ENCODE assay signal across 27 cellular contexts in genomic region chr7:51867117-51867516, GRCh38.
"Had no signal": no experiment of that assay in that cellular context is flagged by ENCODE, and none has a peak within 500 bp of the region (broad histone marks: within the 10 kb centered on the region; RNA-seq: fewer than 3 reads in every experiment).

No MANE protein-coding gene starts in this region.

- H3K4me2 ChIP-seq: PC-9 had no signal

- ATAC-seq: HepG2, Right ventricle myocardium inferior, SK-N-SH treated with all-trans-retinoic acid at 6 μM for 48 hours had no signal

- H3K36me3 ChIP-seq: MG63, Peyer's patch, SJCRH30 had no signal

- H3K4me3 ChIP-seq: MG63, PC-9, Peyer's patch, SJCRH30 had no signal

- H3K27ac ChIP-seq: PC-9, Peyer's patch, SJCRH30 had no signal

- H2AFZ ChIP-seq: PC-9 had no signal

- DNase-seq: IMR-90; Karpas-422; KG1; MG63; NCI-H1092; NCI-H1105 treated with DMSO at 0.1 percent for 48 hours; NCI-H1417 treated with DMSO at 0.1 percent for 48 hours; NCI-H146; NCI-H1694 treated with DMSO at 0.1 percent for 48 hours; NCI-H1930; NCI-H2081 treated with DMSO at 0.1 percent for 48 hours; NCI-H2171; NCI-H226; NCI-H446; NCI-H510A; NCI-H524 treated with DMSO at 0.1 percent for 48 hours; NCI-H69; NCI-H774; NK-92 treated with Interleukin-12 subunit alpha and Interleukin-12 subunit beta, amount 100 ng/mL, for 24 hours; OCI-M1; PC-9; Peyer's patch; SHP77 treated with DMSO at 0.1 percent for 48 hours; SJCRH30 had no signal

- H3K4me1 ChIP-seq: Peyer's patch, SJCRH30 had no signal

- H3K9me3 ChIP-seq: MG63, Peyer's patch, SJCRH30 had no signal

- H3K27me3 ChIP-seq: MG63, Peyer's patch, SJCRH30 had no signal
